8 cellular contexts compared by ENCODE assay signal in the genomic region with DNA sequence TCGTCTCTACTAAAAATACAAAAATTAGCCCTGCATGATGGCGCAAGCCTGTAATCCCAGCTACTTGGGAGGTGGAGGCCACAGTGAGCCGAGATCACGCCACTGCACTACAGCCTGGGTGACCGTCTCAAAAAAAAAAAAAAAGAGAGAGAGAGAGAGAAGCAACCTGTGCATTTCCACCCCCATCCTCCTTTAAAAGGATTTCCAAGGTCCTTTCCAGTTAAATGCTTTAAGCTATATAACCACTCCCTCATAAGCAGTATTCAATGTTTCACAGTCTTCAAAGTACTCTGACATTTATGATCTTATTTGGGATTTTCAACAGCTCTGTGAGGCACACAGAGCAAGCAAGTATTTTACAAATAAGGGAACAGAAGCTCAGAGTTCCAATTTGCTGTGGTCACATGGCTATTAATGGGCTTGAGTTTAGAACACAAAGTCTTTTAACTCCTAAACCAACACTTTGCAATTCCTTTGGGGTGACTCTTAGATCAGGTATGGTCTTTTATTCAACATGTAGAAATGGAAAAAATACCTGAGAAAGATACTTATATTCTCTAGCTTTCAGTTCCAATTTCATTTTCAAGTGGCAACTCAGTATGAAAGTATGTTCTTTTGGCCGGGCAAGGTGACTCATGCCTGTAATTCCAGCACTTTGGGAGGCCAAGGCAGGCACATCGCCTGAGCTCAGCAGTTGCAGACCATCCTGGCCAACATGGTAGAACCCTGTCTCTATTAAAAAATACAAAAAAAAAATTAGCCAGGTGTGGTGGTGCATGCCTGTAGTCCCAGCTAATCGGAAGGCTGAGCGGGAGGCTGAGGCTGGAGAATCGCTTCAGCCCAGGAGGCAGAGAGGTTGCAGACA. TPM values are rescaled to one million over a fixed set of nuclear protein-coding genes. Genes with fewer than 3 reads are reported as not detected.
DNase-seq lines count a peak whose midpoint lies in the region; ATAC-seq and TF ChIP-seq lines count a peak whose summit lies in the region.

No MANE protein-coding gene starts in this region.

- no peaks in the 10 kb centered on the region for H3K27me3 ChIP-seq in colonic mucosa
- H3K27me3 ChIP-seq in aorta (ENCODE audit: control insufficient read depth in 1 of 2, insufficient read depth in 2 of 2, low read length in 1 of 2) = no peaks in the 10 kb centered on the region

- TF ChIP-seq CTCF in colonic mucosa (IDR thresholded peaks at IDR 0.05) = no peak

- H3K4me1 ChIP-seq in colonic mucosa (no peaks in the 10 kb centered on the region), aorta (ENCODE audit: control insufficient read depth in 1 of 2, insufficient read depth in 2 of 2, low read length in 2 of 2) (peaks cover 0 to 5% of the 10 kb centered on the region in 2 donors)

- 26 to 34% methylated on average over 10 of the region's 10 CpGs for WGBS in aorta, 2 donors

- peak; percentile 81 for ATAC-seq in aorta (ENCODE audit: low FRiP score)

- peak; percentile 77 for DNase-seq in activated effector memory CD4-positive, alpha-beta T cell treated with anti-CD3 and anti-CD28 coated beads, Interleukin-2, amount 50 U/mL, for 16 hours
- DNase-seq in activated effector memory CD4-positive, alpha-beta T cell treated with Interleukin-2 at 50 U/mL for 16 hours = no peak
- DNase-seq in RKO (ENCODE audit: low spot score) (peak; percentile 44), colonic mucosa (no peak), non-pigmented ciliary epithelial cell (ENCODE audit: low read depth) (peak; percentile 46), aorta (peak in 1 of 2 donors; percentile 71), substantia nigra (lab: John Stamatoyannopoulos, UW) (no peak), NCI-H2081 (lab: John Stamatoyannopoulos, UW) (no peak)

- no peak overlapping the region for H3K4me3 ChIP-seq in colonic mucosa
- peak overlapping the region in 1 of 2 donors; percentile 26 for H3K4me3 ChIP-seq in aorta (ENCODE audit: low read length in 2 of 2)

- no peak overlapping the region for H3K9ac ChIP-seq in colonic mucosa (ENCODE audit: low read depth in 2 of 2, low read length in 2 of 2)

- H3K9me3 ChIP-seq in colonic mucosa = no peaks in the 10 kb centered on the region
- H3K9me3 ChIP-seq in aorta (ENCODE audit: control insufficient read depth, low read length) = no peaks in the 10 kb centered on the region

- H3K36me3 ChIP-seq in colonic mucosa (no peaks in the 10 kb centered on the region), aorta (ENCODE audit: control insufficient read depth in 1 of 2, insufficient read depth in 2 of 2, low read length in 1 of 2) (no peaks in the 10 kb centered on the region)

- H3K27ac ChIP-seq in colonic mucosa = peak overlapping the region; percentile 52
- peak overlapping the region; percentile 94 to 100 for H3K27ac ChIP-seq in aorta (ENCODE audit: low read depth in 1 of 2, low read length in 2 of 2)
- no peak overlapping the region for H3K27ac ChIP-seq in substantia nigra (ENCODE audit: low read depth, low read length, poor library complexity, severe bottlenecking)

- intact Hi-C loops in colonic mucosa (cut with DNase I) = no loop called here
- intact Hi-C loops in aorta (cut with DNase I) = no loop called here

RNA-seq across cellular contexts. Expression of gene SPOP, which starts 31.3 kb away (rescaled TPM):
- total RNA-seq in colonic mucosa (10 to 100 TPM; 60.5 to 83.2 TPM), aorta (100 to 1,000 TPM; 117 to 289 TPM)
- 10 to 100 TPM; 54.5 to 56.5 TPM for polyA plus RNA-seq in aorta

Comparison
In these comparisons a context has a peak if more than half of its experiments do, and no peak if none do; other contexts are left out.
1. DNase-seq: peak in activated effector memory CD4-positive, alpha-beta T cell treated with anti-CD3 and anti-CD28 coated beads, Interleukin-2, amount 50 U/mL, for 16 hours (single experiment), RKO (single experiment) and non-pigmented ciliary epithelial cell (single experiment); none in activated effector memory CD4-positive, alpha-beta T cell treated with Interleukin-2 at 50 U/mL for 16 hours (single experiment), colonic mucosa (single experiment), substantia nigra (0 of 49) and NCI-H2081 (0 of 2).